In genomic region chr2:215667544-215668243, GRCh38 we compare ENCODE assay signal across 14 cellular contexts.
DNase-seq lines count a peak whose midpoint lies in the region; ATAC-seq and TF ChIP-seq lines count a peak whose summit lies in the region.
"Had no signal": no experiment of that assay in that cellular context is flagged by ENCODE, and none has a peak within 500 bp of the region (broad histone marks: within the 10 kb centered on the region; RNA-seq: fewer than 3 reads in every experiment).

No MANE protein-coding gene starts in this region.

- H2BK12ac ChIP-seq in mesenchymal stem cell (ENCODE audit: low read length in 2 of 2) = peak overlapping the region in 1 of 2 experiments; percentile 54

- H3K9ac ChIP-seq in GM23248 = no peak overlapping the region
- peak overlapping the region; percentile 70 for H3K9ac ChIP-seq in mesenchymal stem cell (ENCODE audit: low read length)
- H3K9ac ChIP-seq in smooth muscle cell (ENCODE audit: low read depth) = no peak overlapping the region
- H3K9ac ChIP-seq: BLaER1 treated with 17β-estradiol and CSF1 and Interleukin-3, amounts not matched to agents 10 nM and 100 nM had no signal

- DNase-seq in GM23248 (no peak), mesenchymal stem cell (no peak), smooth muscle cell (lab: John Stamatoyannopoulos, UW; ENCODE audit: unreplicated experiment) (no peak), prostate gland (ENCODE audit: low spot score) (no peak), AML-193 (lab: John Stamatoyannopoulos, UW) (no peak), GF-D8 (lab: John Stamatoyannopoulos, UW) (no peak)
- DNase-seq: NCI-H1436, NCI-H2029 treated with DMSO at 0.1 percent for 48 hours, NCI-H510A, NCI-H82, SHP77 had no signal

- H2BK5ac ChIP-seq in mesenchymal stem cell (ENCODE audit: low read depth, low read length, poor library complexity, severe bottlenecking) = no peak overlapping the region

- H3K4me1 ChIP-seq in GM23248 (ENCODE audit: insufficient read depth) (peaks cover 32% of the 10 kb centered on the region), mesenchymal stem cell (ENCODE audit: control insufficient read depth, insufficient read depth, low read depth, low read length) (no peaks in the 10 kb centered on the region), smooth muscle cell (ENCODE audit: low read depth) (peaks cover 19% of the 10 kb centered on the region), prostate gland (replicated peaks) (no peaks in the 10 kb centered on the region)

- no peak overlapping the region for H4K91ac ChIP-seq in mesenchymal stem cell (ENCODE audit: low read length)

- H2BK120ac ChIP-seq in mesenchymal stem cell (ENCODE audit: low read depth, low read length) = no peak overlapping the region

- peak overlapping the region; percentile 63 for H2BK15ac ChIP-seq in mesenchymal stem cell (ENCODE audit: low read depth, poor library complexity, severe bottlenecking)

- 59 to 65% methylated on average over 9 of the region's 9 CpGs for WGBS in GM23248 (ENCODE audit: low coverage in 1 of 2, low lambda C conversion rate in 2 of 2, missing lambda C conversion rate in 2 of 2), 2 experiments
- WGBS in mesenchymal stem cell = 94% methylated on average over 2 of the region's 9 CpGs
- WGBS in smooth muscle cell (ENCODE audit: low lambda C conversion rate) = 60% methylated on average over 9 of the region's 9 CpGs
- 51% methylated on average over 9 of the region's 9 CpGs for WGBS in prostate gland

- in situ Hi-C loops in GM23248 (cut with MboI) = no loop called here

- no peaks in the 10 kb centered on the region for H3K36me3 ChIP-seq in GM23248 (ENCODE audit: low read depth)
- H3K36me3 ChIP-seq in mesenchymal stem cell (ENCODE audit: control insufficient read depth in 1 of 2, insufficient read depth in 2 of 2, low read depth in 1 of 2, low read length in 2 of 2) = no peaks in the 10 kb centered on the region
- no peaks in the 10 kb centered on the region for H3K36me3 ChIP-seq in smooth muscle cell (ENCODE audit: low read depth)
- H3K36me3 ChIP-seq in prostate gland = no peaks in the 10 kb centered on the region
- H3K36me3 ChIP-seq: BLaER1 treated with 17β-estradiol and CSF1 and Interleukin-3, amounts not matched to agents 10 nM and 100 nM had no signal

- no peak overlapping the region for H4K8ac ChIP-seq in mesenchymal stem cell (ENCODE audit: low read length)

- peaks cover 2% of the 10 kb centered on the region for H3K79me1 ChIP-seq in mesenchymal stem cell (replicated peaks; ENCODE audit: low read length, poor library complexity, severe bottlenecking)

- TF ChIP-seq POLR2A in prostate gland (IDR thresholded peaks at IDR 0.05) = no peak

- H3K4ac ChIP-seq in mesenchymal stem cell (ENCODE audit: low read depth in 1 of 2, low read length in 2 of 2) = no peak overlapping the region

- no peak overlapping the region for H3K4me3 ChIP-seq in GM23248
- peak overlapping the region in 1 of 2 experiments; percentile 8 for H3K4me3 ChIP-seq in mesenchymal stem cell (ENCODE audit: insufficient read depth in 1 of 2, low read depth in 1 of 2, low read length in 2 of 2)
- H3K4me3 ChIP-seq in smooth muscle cell = no peak overlapping the region
- no peak overlapping the region for H3K4me3 ChIP-seq in prostate gland
- H3K4me3 ChIP-seq: BLaER1 treated with 17β-estradiol and CSF1 and Interleukin-3, amounts not matched to agents 10 nM and 100 nM had no signal

- no peak overlapping the region for H2AK5ac ChIP-seq in mesenchymal stem cell (ENCODE audit: low read length, severe bottlenecking)

- H3K9me3 ChIP-seq in GM23248 (ENCODE audit: low read depth) (no peaks in the 10 kb centered on the region), mesenchymal stem cell (ENCODE audit: control insufficient read depth, low read length) (peaks cover 5% of the 10 kb centered on the region), smooth muscle cell (replicated peaks; ENCODE audit: low read depth) (no peaks in the 10 kb centered on the region), prostate gland (no peaks in the 10 kb centered on the region)

- H3K27ac ChIP-seq in GM23248 (no peak overlapping the region), mesenchymal stem cell (ENCODE audit: low read length, poor library complexity, severe bottlenecking) (no peak overlapping the region), smooth muscle cell (ENCODE audit: low read depth) (peak overlapping the region; percentile 11), prostate gland (no peak overlapping the region)

- ATAC-seq in SK-N-SH treated with all-trans-retinoic acid at 6 μM for 48 hours = peak; percentile 65
- ATAC-seq: Panc1 had no signal

- H3K4me2 ChIP-seq in GM23248 (ENCODE audit: unreplicated experiment) = peak overlapping the region; percentile 24
- H3K4me2 ChIP-seq in mesenchymal stem cell (ENCODE audit: low read length, poor library complexity, severe bottlenecking) = no peak overlapping the region
- H3K4me2 ChIP-seq in smooth muscle cell = peak overlapping the region; percentile 9

- no peak overlapping the region for H3K18ac ChIP-seq in mesenchymal stem cell (ENCODE audit: low read depth in 1 of 2, low read length in 2 of 2)

- H3K14ac ChIP-seq in mesenchymal stem cell (ENCODE audit: low read length in 2 of 2) = no peak overlapping the region

- intact Hi-C loops in prostate gland (cut with DNase I) = loop anchor here (5.0 kb wide), 2 partner anchors 40 to 115 kb away; no protein-coding TSS in a partner anchor

- H2AFZ ChIP-seq in GM23248 (0 out of 2 replicates have a peak overlapping the region, but pooled peaks have one; percentile 2), mesenchymal stem cell (ENCODE audit: low read depth, low read length) (no peak overlapping the region), smooth muscle cell (ENCODE audit: low read depth) (peak overlapping the region; percentile 30)

- H3K27me3 ChIP-seq in GM23248 (replicated peaks; ENCODE audit: insufficient read depth) = no peaks in the 10 kb centered on the region
- no peaks in the 10 kb centered on the region for H3K27me3 ChIP-seq in mesenchymal stem cell (ENCODE audit: control insufficient read depth in 1 of 2, insufficient read depth in 1 of 2, low read length in 2 of 2)
- H3K27me3 ChIP-seq in smooth muscle cell (ENCODE audit: low read depth) = no peaks in the 10 kb centered on the region
- H3K27me3 ChIP-seq in prostate gland (replicated peaks; ENCODE audit: insufficient read depth) = no peaks in the 10 kb centered on the region
- H3K27me3 ChIP-seq: BLaER1 treated with 17β-estradiol and CSF1 and Interleukin-3, amounts not matched to agents 10 nM and 100 nM had no signal

- no peak overlapping the region for H3K23ac ChIP-seq in mesenchymal stem cell (ENCODE audit: low read length in 2 of 2)

- TF ChIP-seq CTCF in smooth muscle cell (IDR thresholded peaks at IDR 0.05; ENCODE audit: borderline replicate concordance, insufficient read depth, poor library complexity, severe bottlenecking) (no peak), prostate gland (IDR thresholded peaks at IDR 0.05) (no peak)

- H3F3A ChIP-seq in GM23248 (ENCODE audit: insufficient read depth) (peaks cover 24% of the 10 kb centered on the region), smooth muscle cell (ENCODE audit: low read depth) (peaks cover 17% of the 10 kb centered on the region)

- no peaks in the 10 kb centered on the region for H3K79me2 ChIP-seq in GM23248 (ENCODE audit: insufficient read depth)
- no peaks in the 10 kb centered on the region for H3K79me2 ChIP-seq in smooth muscle cell (ENCODE audit: low read depth)

- no peaks in the 10 kb centered on the region; the same call in 1 of the 2 replicates for H3K9me2 ChIP-seq in GM23248 (ENCODE audit: insufficient read depth)

- no peaks in the 10 kb centered on the region for H4K20me1 ChIP-seq in GM23248 (ENCODE audit: insufficient read depth)
- H4K20me1 ChIP-seq in smooth muscle cell (ENCODE audit: low read depth) = no peaks in the 10 kb centered on the region
- H4K20me1 ChIP-seq: BLaER1 treated with 17β-estradiol and CSF1 and Interleukin-3, amounts not matched to agents 10 nM and 100 nM had no signal

TF ChIP-seq in SK-N-SH treated with all-trans-retinoic acid at 6 μM for 48 hours, 23 proteins besides CTCF, POLR2A, EP300 and RAD21:
- TF ChIP-seq ZC3H10 (CRISPR knock-in tag; IDR thresholded peaks at IDR 0.05) = no peak
- no peak for TF ChIP-seq ZFP3 (CRISPR knock-in tag; IDR thresholded peaks at IDR 0.05)
- TF ChIP-seq BACH2 (CRISPR knock-in tag; IDR thresholded peaks at IDR 0.05; ENCODE audit: borderline replicate concordance) = no peak
- TF ChIP-seq ZNF565 (CRISPR knock-in tag; conservative IDR thresholded peaks at IDR 0.05; ENCODE audit: low read depth) = no peak
- TF ChIP-seq OSR1 (CRISPR knock-in tag; IDR thresholded peaks at IDR 0.05) = no peak
- no peak for TF ChIP-seq SNAI2 (CRISPR knock-in tag; IDR thresholded peaks at IDR 0.05)
- no peak for TF ChIP-seq PPARA (CRISPR knock-in tag; IDR thresholded peaks at IDR 0.05; ENCODE audit: borderline replicate concordance)
- no peak for TF ChIP-seq ISL1 (CRISPR knock-in tag; IDR thresholded peaks at IDR 0.05)
- TF ChIP-seq TOX (CRISPR knock-in tag; IDR thresholded peaks at IDR 0.05; ENCODE audit: borderline replicate concordance) = no peak
- TF ChIP-seq GLIS3 (CRISPR knock-in tag; IDR thresholded peaks at IDR 0.05) = no peak
- no peak for TF ChIP-seq PATZ1 (CRISPR knock-in tag; IDR thresholded peaks at IDR 0.05; ENCODE audit: borderline replicate concordance)
